In genomic region chr12:53674977-53675700, GRCh38 we compare ENCODE assay signal across 8 cellular contexts. TPM values are rescaled to one million over a fixed set of nuclear protein-coding genes. Genes with fewer than 3 reads are reported as not detected.
DNase-seq lines count a peak whose midpoint lies in the region; ATAC-seq and TF ChIP-seq lines count a peak whose summit lies in the region.

No MANE protein-coding gene starts in this region.

- no peaks in the 10 kb centered on the region for H3K9me2 ChIP-seq in PC-3 (replicated peaks; ENCODE audit: low read length)

- H2BK5ac ChIP-seq in trophoblast cell (ENCODE audit: low read depth, low read length, poor library complexity): no peak overlapping the region

- peaks cover 20% of the 10 kb centered on the region for H3K79me2 ChIP-seq in PC-3 (ENCODE audit: low read length)
- peaks cover 4% of the 10 kb centered on the region for H3K79me2 ChIP-seq in trophoblast cell (ENCODE audit: control insufficient read depth, insufficient read depth, low read length, poor library complexity)

- H3K14ac ChIP-seq in trophoblast cell (ENCODE audit: low read length): peak overlapping the region; percentile 71

- H3K9me3 ChIP-seq in PC-3 (ENCODE audit: low read length) (no peaks in the 10 kb centered on the region), trophoblast cell (ENCODE audit: insufficient read depth, low read depth, low read length) (no peaks in the 10 kb centered on the region)

- peak overlapping the region; percentile 48 for H4K91ac ChIP-seq in trophoblast cell (ENCODE audit: low read depth, low read length)

- H4K8ac ChIP-seq in trophoblast cell (ENCODE audit: low read depth, low read length): peak overlapping the region; percentile 88

- H3K4me3 ChIP-seq in PC-3 (ENCODE audit: low read length) (peak overlapping the region; percentile 72), trophoblast cell (ENCODE audit: low read depth, low read length) (peak overlapping the region; percentile 78)

- no CpG with 5 or more reads among the region's 8 CpGs for WGBS in trophoblast cell (ENCODE audit: extremely low coverage, insufficient coverage, insufficient read length)

- CTCF ChIA-PET in PC-3 (lab: Charles Lee): interaction anchor here (0.6 to 2.2 kb wide), 6 partner anchors 16 to 174 kb away, joined by 3 to 15 read pairs (median 5); partner anchors contain the start of gene TARBP2

- H3K18ac ChIP-seq in trophoblast cell (ENCODE audit: low read length): peak overlapping the region; percentile 50

- H3K23ac ChIP-seq in trophoblast cell (ENCODE audit: low read length): no peak overlapping the region

- TF ChIP-seq CTCF in PC-3 (conservative IDR thresholded peaks at IDR 0.05; ENCODE audit: low read depth, low read length): no peak

- ATAC-seq in PC-3: no peak
- no peak for ATAC-seq in HG02571 (IDR thresholded peaks at IDR 0.05; ENCODE audit: unreplicated experiment)
- ATAC-seq in HG03159 (IDR thresholded peaks at IDR 0.05; ENCODE audit: unreplicated experiment): no peak

- POLR2A ChIA-PET in PC-3 (lab: Charles Lee; ENCODE audit: unreplicated experiment): interaction anchor here (0.6 to 1.4 kb wide), 3 partner anchors 17 to 132 kb away, joined by 3 to 10 read pairs (median 8); no protein-coding TSS in a partner anchor

- peak overlapping the region; percentile 62 for H3K27ac ChIP-seq in PC-3 (ENCODE audit: low read length)
- H3K27ac ChIP-seq in epithelial cell of prostate: peak overlapping the region; percentile 83
- peak overlapping the region; percentile 43 for H3K27ac ChIP-seq in trophoblast cell (ENCODE audit: low read depth, low read length)

- H3K36me3 ChIP-seq in PC-3 (ENCODE audit: low read depth, low read length) (peaks cover 15% of the 10 kb centered on the region), trophoblast cell (ENCODE audit: control insufficient read depth in 1 of 2, insufficient read depth in 2 of 2, low read length in 2 of 2) (peaks cover 5 to 10% of the 10 kb centered on the region in 2 experiments)

- H3K4me2 ChIP-seq in PC-3 (ENCODE audit: low read length) (peak overlapping the region; percentile 86), trophoblast cell (ENCODE audit: low read length) (peak overlapping the region; percentile 74)

- H3K79me1 ChIP-seq in trophoblast cell (ENCODE audit: low read length): peaks cover 16% of the 10 kb centered on the region

- H3K4ac ChIP-seq in trophoblast cell (ENCODE audit: low read depth, low read length): peak overlapping the region; percentile 27

- H2AFZ ChIP-seq in PC-3 (ENCODE audit: low read length) (peak overlapping the region; percentile 84), trophoblast cell (ENCODE audit: insufficient read depth, low read length, poor library complexity) (peak overlapping the region; percentile 27)

- intact Hi-C loops in PC-3 (cut with micrococcal nuclease): no loop called here

- H3F3A ChIP-seq in PC-3 (ENCODE audit: low read length, unreplicated experiment): no peaks in the 10 kb centered on the region

- no peak overlapping the region for H2BK12ac ChIP-seq in trophoblast cell (ENCODE audit: low read length)

- H3K4me1 ChIP-seq in PC-3 (ENCODE audit: insufficient read depth, low read length) (peaks cover 16% of the 10 kb centered on the region), trophoblast cell (ENCODE audit: control insufficient read depth in 1 of 2, insufficient read depth in 2 of 2, low read length in 2 of 2) (peaks cover 6 to 12% of the 10 kb centered on the region in 2 experiments)

- peak overlapping the region; percentile 83 for H3K9ac ChIP-seq in PC-3 (ENCODE audit: low read length)
- peak overlapping the region; percentile 15 for H3K9ac ChIP-seq in trophoblast cell (ENCODE audit: low read length)

- BruUV-seq in PC-3 (replicated peaks; lab: Mats Ljungman, UMichigan): TSS peak; percentile 64

- no peaks in the 10 kb centered on the region for H4K20me1 ChIP-seq in PC-3 (ENCODE audit: low read length)

- H3K27me3 ChIP-seq in PC-3 (ENCODE audit: low read length): no peaks in the 10 kb centered on the region
- no peaks in the 10 kb centered on the region for H3K27me3 ChIP-seq in trophoblast cell (ENCODE audit: insufficient read depth, low read length)

- DNase-seq in ELR (ENCODE audit: low read depth): peak; percentile 40
- DNase-seq in PC-3: peak; percentile 5
- no peak for DNase-seq in epithelial cell of prostate (ENCODE audit: low read depth, low spot score)
- DNase-seq in trophoblast cell: no peak
- DNase-seq in NCI-H2171 treated with DMSO at 0.1 percent for 48 hours (lab: John Stamatoyannopoulos, UW): no peak
- no peak for DNase-seq in NCI-H2029 treated with DMSO at 0.1 percent for 48 hours (lab: John Stamatoyannopoulos, UW)

- peak overlapping the region; percentile 31 for H2AK5ac ChIP-seq in trophoblast cell (ENCODE audit: low read length)

- peak overlapping the region; percentile 39 for H4K12ac ChIP-seq in trophoblast cell (ENCODE audit: low read depth, low read length)

- H2BK120ac ChIP-seq in trophoblast cell (ENCODE audit: insufficient read depth, low read length, poor library complexity): no peak overlapping the region

RNA-seq across cellular contexts. Expression of gene ATP5MC2, which starts 0.7 kb away (rescaled TPM):
- 244 and 322 TPM in 2 replicates for total RNA-seq in PC-3 (2014; rRNA removed)
- 232 and 239 TPM in 2 replicates for polyA plus RNA-seq in trophoblast cell (2013)

RNA-seq across cellular contexts. Expression of gene ATF7, which starts 49.0 kb away (rescaled TPM):
- 7.9 and 14.2 TPM in 2 replicates for total RNA-seq in PC-3 (2014; rRNA removed)
- 15.4 and 15.8 TPM in 2 replicates for polyA plus RNA-seq in trophoblast cell (2013)

RNA-seq across cellular contexts. Expression of gene CALCOCO1, which starts 52.1 kb away (rescaled TPM):
- total RNA-seq in PC-3 (2014; rRNA removed): 20.4 and 30.6 TPM in 2 replicates
- 44.9 and 46.2 TPM in 2 replicates for polyA plus RNA-seq in trophoblast cell (2013)

Comparison
In these comparisons a context has a peak if more than half of its experiments do, and no peak if none do; other contexts are left out.
1. DNase-seq: peak in ELR (single experiment) and PC-3 (single experiment); none in epithelial cell of prostate (single experiment), trophoblast cell (0 of 2), NCI-H2171 treated with DMSO at 0.1 percent for 48 hours (single experiment) and NCI-H2029 treated with DMSO at 0.1 percent for 48 hours (single experiment).
2. Peak in every context shown above with its lines, with median percentiles within 50 percentile points of each other: H3K27ac ChIP-seq.